Comparison of ENCODE assay signal across 8 cellular contexts in the genomic region with DNA sequence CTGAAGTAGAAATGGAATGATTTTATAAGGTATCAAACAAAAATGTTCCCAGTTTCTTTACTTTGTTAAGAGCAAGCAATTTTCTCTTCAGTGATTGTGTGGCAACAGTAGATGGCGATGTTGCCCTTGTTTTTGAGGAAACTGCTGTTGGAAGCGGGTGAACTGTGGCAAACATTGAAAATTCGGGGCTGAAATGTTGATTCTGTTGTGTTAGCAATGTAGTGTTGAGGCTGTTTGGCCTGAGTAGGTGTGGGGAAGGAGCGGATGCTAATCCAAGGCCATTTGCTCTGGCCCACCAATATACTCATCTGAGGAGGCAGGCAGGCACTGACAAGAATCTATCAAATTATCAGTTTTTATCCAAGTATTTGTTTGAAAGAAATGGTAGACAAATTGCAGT.
DNase-seq lines count a peak whose midpoint lies in the region; ATAC-seq and TF ChIP-seq lines count a peak whose summit lies in the region.

No MANE protein-coding gene starts in this region.

- intact Hi-C loops in vagina (cut with DNase I) = loop anchor here (10.0 kb wide), 1 partner anchor 291 kb away; no protein-coding TSS in a partner anchor

- TF ChIP-seq POLR2A in vagina (IDR thresholded peaks at IDR 0.05) = no peak

- H3K36me3 ChIP-seq in vagina = no peaks in the 10 kb centered on the region

- no peaks in the 10 kb centered on the region for H3K9me3 ChIP-seq in vagina

- H3K4me1 ChIP-seq in vagina = no peaks in the 10 kb centered on the region

- ATAC-seq in GM19351 (IDR thresholded peaks at IDR 0.05; ENCODE audit: unreplicated experiment) (peak; percentile 64), SK-N-SH treated with all-trans-retinoic acid at 6 μM for 48 hours (peak; percentile 86), HG02571 (IDR thresholded peaks at IDR 0.05; ENCODE audit: unreplicated experiment) (no peak)

- H3K4me3 ChIP-seq in vagina = no peak overlapping the region

- peak in 2 of 3 experiments; percentile 50 to 68 for TF ChIP-seq CTCF in vagina (IDR thresholded peaks at IDR 0.05)

- no peak overlapping the region for H3K27ac ChIP-seq in vagina

- no peaks in the 10 kb centered on the region for H3K27me3 ChIP-seq in vagina

- DNase-seq in DMS153 (lab: John Stamatoyannopoulos, UW) = peak; percentile 4
- peak; percentile 63 for DNase-seq in M059J (ENCODE audit: low read depth)
- peak; percentile 62 for DNase-seq in dedifferentiated amniotic fluid mesenchymal stem cell (ENCODE audit: extremely low spot score)
- DNase-seq in lung microvascular endothelial cell (ENCODE audit: low read depth in 2 of 2) = peak; percentile 74 to 83
- no peak for DNase-seq in vagina (ENCODE audit: extremely low spot score in 2 of 2)

TF ChIP-seq in SK-N-SH treated with all-trans-retinoic acid at 6 μM for 48 hours, 23 proteins besides CTCF, POLR2A, EP300 and RAD21:
- TF ChIP-seq, protein P1, sequence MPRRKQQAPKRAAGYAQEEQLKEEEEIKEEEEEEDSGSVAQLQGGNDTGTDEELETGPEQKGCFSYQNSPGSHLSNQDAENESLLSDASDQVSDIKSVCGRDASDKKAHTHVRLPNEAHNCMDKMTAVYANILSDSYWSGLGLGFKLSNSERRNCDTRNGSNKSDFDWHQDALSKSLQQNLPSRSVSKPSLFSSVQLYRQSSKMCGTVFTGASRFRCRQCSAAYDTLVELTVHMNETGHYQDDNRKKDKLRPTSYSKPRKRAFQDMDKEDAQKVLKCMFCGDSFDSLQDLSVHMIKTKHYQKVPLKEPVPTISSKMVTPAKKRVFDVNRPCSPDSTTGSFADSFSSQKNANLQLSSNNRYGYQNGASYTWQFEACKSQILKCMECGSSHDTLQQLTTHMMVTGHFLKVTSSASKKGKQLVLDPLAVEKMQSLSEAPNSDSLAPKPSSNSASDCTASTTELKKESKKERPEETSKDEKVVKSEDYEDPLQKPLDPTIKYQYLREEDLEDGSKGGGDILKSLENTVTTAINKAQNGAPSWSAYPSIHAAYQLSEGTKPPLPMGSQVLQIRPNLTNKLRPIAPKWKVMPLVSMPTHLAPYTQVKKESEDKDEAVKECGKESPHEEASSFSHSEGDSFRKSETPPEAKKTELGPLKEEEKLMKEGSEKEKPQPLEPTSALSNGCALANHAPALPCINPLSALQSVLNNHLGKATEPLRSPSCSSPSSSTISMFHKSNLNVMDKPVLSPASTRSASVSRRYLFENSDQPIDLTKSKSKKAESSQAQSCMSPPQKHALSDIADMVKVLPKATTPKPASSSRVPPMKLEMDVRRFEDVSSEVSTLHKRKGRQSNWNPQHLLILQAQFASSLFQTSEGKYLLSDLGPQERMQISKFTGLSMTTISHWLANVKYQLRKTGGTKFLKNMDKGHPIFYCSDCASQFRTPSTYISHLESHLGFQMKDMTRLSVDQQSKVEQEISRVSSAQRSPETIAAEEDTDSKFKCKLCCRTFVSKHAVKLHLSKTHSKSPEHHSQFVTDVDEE (CRISPR knock-in tag; IDR thresholded peaks at IDR 0.05) = no peak
- TF ChIP-seq SNAI2 (CRISPR knock-in tag; IDR thresholded peaks at IDR 0.05) (no peak), ZFP3 (CRISPR knock-in tag; IDR thresholded peaks at IDR 0.05) (no peak), ISL1 (CRISPR knock-in tag; IDR thresholded peaks at IDR 0.05) (no peak), OSR1 (CRISPR knock-in tag; IDR thresholded peaks at IDR 0.05) (no peak), TCF4 (CRISPR knock-in tag; IDR thresholded peaks at IDR 0.05; ENCODE audit: borderline replicate concordance) (no peak), CSDC2 (CRISPR knock-in tag; IDR thresholded peaks at IDR 0.05) (no peak), ZNF70 (CRISPR knock-in tag; IDR thresholded peaks at IDR 0.05) (no peak), ZNF8 (CRISPR knock-in tag; IDR thresholded peaks at IDR 0.05) (no peak), ZFP30 (CRISPR knock-in tag; IDR thresholded peaks at IDR 0.05) (no peak), PPARA (CRISPR knock-in tag; IDR thresholded peaks at IDR 0.05; ENCODE audit: borderline replicate concordance) (no peak), TOX (CRISPR knock-in tag; IDR thresholded peaks at IDR 0.05; ENCODE audit: borderline replicate concordance) (no peak), BACH2 (CRISPR knock-in tag; IDR thresholded peaks at IDR 0.05; ENCODE audit: borderline replicate concordance) (no peak), GLIS3 (CRISPR knock-in tag; IDR thresholded peaks at IDR 0.05) (no peak), ARNTL (CRISPR knock-in tag; IDR thresholded peaks at IDR 0.05; ENCODE audit: borderline replicate concordance, low read depth) (no peak), RARB (CRISPR knock-in tag; IDR thresholded peaks at IDR 0.05) (no peak), ZC3H10 (CRISPR knock-in tag; IDR thresholded peaks at IDR 0.05) (no peak), ESRRG (CRISPR knock-in tag; IDR thresholded peaks at IDR 0.05) (no peak)
- TF ChIP-seq, protein P2, sequence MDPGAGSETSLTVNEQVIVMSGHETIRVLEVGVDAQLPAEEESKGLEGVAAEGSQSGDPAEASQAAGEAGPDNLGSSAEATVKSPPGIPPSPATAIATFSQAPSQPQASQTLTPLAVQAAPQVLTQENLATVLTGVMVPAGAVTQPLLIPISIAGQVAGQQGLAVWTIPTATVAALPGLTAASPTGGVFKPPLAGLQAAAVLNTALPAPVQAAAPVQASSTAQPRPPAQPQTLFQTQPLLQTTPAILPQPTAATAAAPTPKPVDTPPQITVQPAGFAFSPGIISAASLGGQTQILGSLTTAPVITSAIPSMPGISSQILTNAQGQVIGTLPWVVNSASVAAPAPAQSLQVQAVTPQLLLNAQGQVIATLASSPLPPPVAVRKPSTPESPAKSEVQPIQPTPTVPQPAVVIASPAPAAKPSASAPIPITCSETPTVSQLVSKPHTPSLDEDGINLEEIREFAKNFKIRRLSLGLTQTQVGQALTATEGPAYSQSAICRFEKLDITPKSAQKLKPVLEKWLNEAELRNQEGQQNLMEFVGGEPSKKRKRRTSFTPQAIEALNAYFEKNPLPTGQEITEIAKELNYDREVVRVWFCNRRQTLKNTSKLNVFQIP (CRISPR knock-in tag; IDR thresholded peaks at IDR 0.05; ENCODE audit: borderline replicate concordance, low read depth) = no peak
- TF ChIP-seq, protein P3, sequence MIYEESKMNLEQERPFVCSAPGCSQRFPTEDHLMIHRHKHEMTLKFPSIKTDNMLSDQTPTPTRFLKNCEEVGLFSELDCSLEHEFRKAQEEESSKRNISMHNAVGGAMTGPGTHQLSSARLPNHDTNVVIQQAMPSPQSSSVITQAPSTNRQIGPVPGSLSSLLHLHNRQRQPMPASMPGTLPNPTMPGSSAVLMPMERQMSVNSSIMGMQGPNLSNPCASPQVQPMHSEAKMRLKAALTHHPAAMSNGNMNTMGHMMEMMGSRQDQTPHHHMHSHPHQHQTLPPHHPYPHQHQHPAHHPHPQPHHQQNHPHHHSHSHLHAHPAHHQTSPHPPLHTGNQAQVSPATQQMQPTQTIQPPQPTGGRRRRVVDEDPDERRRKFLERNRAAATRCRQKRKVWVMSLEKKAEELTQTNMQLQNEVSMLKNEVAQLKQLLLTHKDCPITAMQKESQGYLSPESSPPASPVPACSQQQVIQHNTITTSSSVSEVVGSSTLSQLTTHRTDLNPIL (CRISPR knock-in tag; IDR thresholded peaks at IDR 0.05; ENCODE audit: low read depth) = no peak

Comparison
In these comparisons a context has a peak if more than half of its experiments do, and no peak if none do; other contexts are left out.
1. DNase-seq: peak in DMS153 (single experiment), M059J (single experiment), dedifferentiated amniotic fluid mesenchymal stem cell (single experiment) and lung microvascular endothelial cell (2 of 2); none in vagina (0 of 2).